ENCODE assay signal across 10 cellular contexts in genomic region chr15:52103217-52104207, GRCh38. TPM values are rescaled to one million over a fixed set of nuclear protein-coding genes. Genes with fewer than 3 reads are reported as not detected.
DNase-seq lines count a peak whose midpoint lies in the region; ATAC-seq and TF ChIP-seq lines count a peak whose summit lies in the region.
"Had no signal": no experiment of that assay in that cellular context is flagged by ENCODE, and none has a peak within 500 bp of the region (broad histone marks: within the 10 kb centered on the region; RNA-seq: fewer than 3 reads in every experiment).

No MANE protein-coding gene starts in this region.

- no peaks in the 10 kb centered on the region for H3K36me3 Mint-ChIP-seq in activated naive CD8-positive, alpha-beta T cell treated with anti-CD3 and anti-CD28 coated beads, Interleukin-2, amount 50 U/mL, for 24 hours (ENCODE audit: low read depth)
- H3K36me3 Mint-ChIP-seq in GM23338 (ENCODE audit: low read depth) = no peaks in the 10 kb centered on the region

- H3K4me3 Mint-ChIP-seq in activated naive CD8-positive, alpha-beta T cell treated with anti-CD3 and anti-CD28 coated beads, Interleukin-2, amount 50 U/mL, for 24 hours = no peak overlapping the region
- no peak overlapping the region for H3K4me3 Mint-ChIP-seq in GM23338

- H3K23ac ChIP-seq in mesendoderm (ENCODE audit: low read length) = no peak overlapping the region

- no peaks in the 10 kb centered on the region for H3K9me3 Mint-ChIP-seq in activated naive CD8-positive, alpha-beta T cell treated with anti-CD3 and anti-CD28 coated beads, Interleukin-2, amount 50 U/mL, for 24 hours
- no peaks in the 10 kb centered on the region for H3K9me3 Mint-ChIP-seq in GM23338

- no peaks in the 10 kb centered on the region for H3K79me2 ChIP-seq in mesendoderm (ENCODE audit: control insufficient read depth, insufficient read depth, low read length)
- no peaks in the 10 kb centered on the region for H3K79me2 ChIP-seq in GM23338 (replicated peaks; ENCODE audit: insufficient read depth)

- H3K27ac ChIP-seq in mesendoderm (ENCODE audit: low read depth, low read length) = no peak overlapping the region
- no peak overlapping the region for H3K27ac ChIP-seq in GM23338 (ENCODE audit: low read depth)
- H3K27ac ChIP-seq: SK-N-MC had no signal

- H2AFZ ChIP-seq in GM23338 = no peak overlapping the region

- H3K4ac ChIP-seq in mesendoderm (ENCODE audit: low read depth, low read length) = no peak overlapping the region

- H3K27me3 Mint-ChIP-seq in activated naive CD8-positive, alpha-beta T cell treated with anti-CD3 and anti-CD28 coated beads, Interleukin-2, amount 50 U/mL, for 24 hours = peaks cover 2% of the 10 kb centered on the region
- peaks cover 2% of the 10 kb centered on the region for H3K27me3 Mint-ChIP-seq in GM23338 (ENCODE audit: insufficient read depth, low read depth, poor library complexity)

- H2AK5ac ChIP-seq in mesendoderm (ENCODE audit: low read length) = no peak overlapping the region

- no peak for TF ChIP-seq CTCF in GM23338 (conservative IDR thresholded peaks at IDR 0.05; ENCODE audit: low read depth in 2 of 2)

- peaks cover 3% of the 10 kb centered on the region; the same call in 1 of the 2 replicates for H3K9me2 ChIP-seq in GM23338 (ENCODE audit: insufficient read depth)

- H4K8ac ChIP-seq in mesendoderm (ENCODE audit: low read depth, low read length) = no peak overlapping the region

- H2BK5ac ChIP-seq in mesendoderm (ENCODE audit: low read length) = no peak overlapping the region

- DNase-seq in EH (ENCODE audit: low read depth) = peak; percentile 96
- DNase-seq in activated naive CD8-positive, alpha-beta T cell treated with anti-CD3 and anti-CD28 coated beads, Interleukin-2, amount 50 U/mL, for 24 hours = no peak
- DNase-seq in mesendoderm = peak; percentile 70
- no peak for DNase-seq in left lobe of liver (ENCODE audit: low spot score)
- DNase-seq in NCI-H2029 treated with DMSO at 0.1 percent for 48 hours (lab: John Stamatoyannopoulos, UW) = no peak
- DNase-seq in GM23338 (ENCODE audit: low spot score) = no peak

- H3K4me1 ChIP-seq in mesendoderm (ENCODE audit: control insufficient read depth, low read depth, low read length) = no peaks in the 10 kb centered on the region
- peaks cover 1% of the 10 kb centered on the region; the same call in 1 of the 2 replicates for H3K4me1 ChIP-seq in GM23338 (ENCODE audit: insufficient read depth)

- no peak overlapping the region for H4K5ac ChIP-seq in mesendoderm (ENCODE audit: low read length)

- H3K4me2 ChIP-seq in mesendoderm (ENCODE audit: low read length) = no peak overlapping the region
- H3K4me2 ChIP-seq in GM23338 = no peak overlapping the region

- H3K27me3 ChIP-seq in mesendoderm (ENCODE audit: insufficient read depth, low read length, poor library complexity) (no peaks in the 10 kb centered on the region), GM23338 (ENCODE audit: insufficient read depth) (no peaks in the 10 kb centered on the region)

- H3K4me3 ChIP-seq in mesendoderm (ENCODE audit: low read length) (no peak overlapping the region), GM23338 (no peak overlapping the region)
- H3K4me3 ChIP-seq: SK-N-MC had no signal

- H3K18ac ChIP-seq in mesendoderm (ENCODE audit: low read length) = no peak overlapping the region

- no peak overlapping the region for H3K27ac Mint-ChIP-seq in activated naive CD8-positive, alpha-beta T cell treated with anti-CD3 and anti-CD28 coated beads, Interleukin-2, amount 50 U/mL, for 24 hours
- no peak overlapping the region for H3K27ac Mint-ChIP-seq in GM23338

- no peak overlapping the region for H2BK15ac ChIP-seq in mesendoderm (replicated peaks; ENCODE audit: low read depth)

- H3K79me1 ChIP-seq in mesendoderm (ENCODE audit: low read length) = no peaks in the 10 kb centered on the region

- H2BK120ac ChIP-seq in mesendoderm (ENCODE audit: low read depth, low read length) = no peak overlapping the region

- no peak overlapping the region for H3K56ac ChIP-seq in mesendoderm (ENCODE audit: low read length)

- no peak overlapping the region for H3K9ac ChIP-seq in mesendoderm (ENCODE audit: low read length)

- H3K36me3 ChIP-seq in mesendoderm (ENCODE audit: control insufficient read depth, insufficient read depth, low read length) (no peaks in the 10 kb centered on the region), GM23338 (ENCODE audit: insufficient read depth) (no peaks in the 10 kb centered on the region)

- H3F3A ChIP-seq in GM23338 (replicated peaks; ENCODE audit: low read depth) = no peaks in the 10 kb centered on the region

- H4K20me1 ChIP-seq in GM23338 (replicated peaks; ENCODE audit: insufficient read depth) = no peaks in the 10 kb centered on the region

- no CpG with 5 or more reads among the region's 5 CpGs for WGBS in mesendoderm (ENCODE audit: extremely low coverage, insufficient coverage, low lambda C conversion rate)

- H3K4me1 Mint-ChIP-seq in activated naive CD8-positive, alpha-beta T cell treated with anti-CD3 and anti-CD28 coated beads, Interleukin-2, amount 50 U/mL, for 24 hours = peaks cover 4% of the 10 kb centered on the region
- H3K4me1 Mint-ChIP-seq in GM23338 = no peaks in the 10 kb centered on the region; the same call in 2 of the 3 replicates

- ATAC-seq in GM19438 (IDR thresholded peaks at IDR 0.05; ENCODE audit: low read depth, unreplicated experiment) = peak; percentile 56
- ATAC-seq in HG03378 (IDR thresholded peaks at IDR 0.05; ENCODE audit: unreplicated experiment) = peak; percentile 80
- peak; percentile 85 for ATAC-seq in activated naive CD8-positive, alpha-beta T cell treated with anti-CD3 and anti-CD28 coated beads, Interleukin-2, amount 50 U/mL, for 24 hours
- no peak for ATAC-seq in left lobe of liver
- no peak for ATAC-seq in GM23338
- ATAC-seq: left colon had no signal

TF ChIP-seq in GM23338, 12 proteins besides CTCF, POLR2A, EP300 and RAD21 (continues in another document):
- TF ChIP-seq POLR2AphosphoS5 (IDR thresholded peaks at IDR 0.05; ENCODE audit: low read depth) (no peak), EZH2 (IDR thresholded peaks at IDR 0.05; ENCODE audit: low read depth, unreplicated experiment) (no peak), ETS1 (IDR thresholded peaks at IDR 0.05) (no peak), STAT1 (IDR thresholded peaks at IDR 0.05; ENCODE audit: unreplicated experiment) (no peak), ZNF331 (CRISPR knock-in tag; IDR thresholded peaks at IDR 0.05; ENCODE audit: low read depth) (no peak), JUNB (IDR thresholded peaks at IDR 0.05; ENCODE audit: unreplicated experiment) (no peak)
- TF ChIP-seq, protein P1, sequence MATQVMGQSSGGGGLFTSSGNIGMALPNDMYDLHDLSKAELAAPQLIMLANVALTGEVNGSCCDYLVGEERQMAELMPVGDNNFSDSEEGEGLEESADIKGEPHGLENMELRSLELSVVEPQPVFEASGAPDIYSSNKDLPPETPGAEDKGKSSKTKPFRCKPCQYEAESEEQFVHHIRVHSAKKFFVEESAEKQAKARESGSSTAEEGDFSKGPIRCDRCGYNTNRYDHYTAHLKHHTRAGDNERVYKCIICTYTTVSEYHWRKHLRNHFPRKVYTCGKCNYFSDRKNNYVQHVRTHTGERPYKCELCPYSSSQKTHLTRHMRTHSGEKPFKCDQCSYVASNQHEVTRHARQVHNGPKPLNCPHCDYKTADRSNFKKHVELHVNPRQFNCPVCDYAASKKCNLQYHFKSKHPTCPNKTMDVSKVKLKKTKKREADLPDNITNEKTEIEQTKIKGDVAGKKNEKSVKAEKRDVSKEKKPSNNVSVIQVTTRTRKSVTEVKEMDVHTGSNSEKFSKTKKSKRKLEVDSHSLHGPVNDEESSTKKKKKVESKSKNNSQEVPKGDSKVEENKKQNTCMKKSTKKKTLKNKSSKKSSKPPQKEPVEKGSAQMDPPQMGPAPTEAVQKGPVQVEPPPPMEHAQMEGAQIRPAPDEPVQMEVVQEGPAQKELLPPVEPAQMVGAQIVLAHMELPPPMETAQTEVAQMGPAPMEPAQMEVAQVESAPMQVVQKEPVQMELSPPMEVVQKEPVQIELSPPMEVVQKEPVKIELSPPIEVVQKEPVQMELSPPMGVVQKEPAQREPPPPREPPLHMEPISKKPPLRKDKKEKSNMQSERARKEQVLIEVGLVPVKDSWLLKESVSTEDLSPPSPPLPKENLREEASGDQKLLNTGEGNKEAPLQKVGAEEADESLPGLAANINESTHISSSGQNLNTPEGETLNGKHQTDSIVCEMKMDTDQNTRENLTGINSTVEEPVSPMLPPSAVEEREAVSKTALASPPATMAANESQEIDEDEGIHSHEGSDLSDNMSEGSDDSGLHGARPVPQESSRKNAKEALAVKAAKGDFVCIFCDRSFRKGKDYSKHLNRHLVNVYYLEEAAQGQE (IDR thresholded peaks at IDR 0.05; ENCODE audit: unreplicated experiment) = no peak

RNA-seq across cellular contexts. Expression of gene BCL2L10, which starts 9.1 kb away (rescaled TPM):
- polyA plus RNA-seq in mesendoderm (2013, experiment 1 of 2) = 0.49 TPM
- polyA plus RNA-seq in mesendoderm (2013, experiment 2 of 2) = 0.46 TPM
- total RNA-seq in left lobe of liver = 4.2 TPM
- total RNA-seq in GM23338 (2014; rRNA removed; shearing (Covaris generic)) = 1.6 and 3.3 TPM in 2 replicates
- 1.9 and 4.3 TPM in 2 replicates for polyA plus RNA-seq in GM23338 (2016; fragmentation: Nextera tagmentation; extraction: Ambion mirVana)

Comparison
In these comparisons a context has a peak if more than half of its experiments do, and no peak if none do; other contexts are left out.
1. DNase-seq: peak in EH (single experiment) and mesendoderm (single experiment); none in activated naive CD8-positive, alpha-beta T cell treated with anti-CD3 and anti-CD28 coated beads, Interleukin-2, amount 50 U/mL, for 24 hours (single experiment), left lobe of liver (single experiment), NCI-H2029 treated with DMSO at 0.1 percent for 48 hours (single experiment) and GM23338 (single experiment).
2. ATAC-seq: peak in GM19438 (single experiment), HG03378 (single experiment) and activated naive CD8-positive, alpha-beta T cell treated with anti-CD3 and anti-CD28 coated beads, Interleukin-2, amount 50 U/mL, for 24 hours (single experiment); none in left lobe of liver (single experiment) and GM23338 (single experiment).